Comparison of ENCODE assay signal across 1 cellular context in the genomic region with DNA sequence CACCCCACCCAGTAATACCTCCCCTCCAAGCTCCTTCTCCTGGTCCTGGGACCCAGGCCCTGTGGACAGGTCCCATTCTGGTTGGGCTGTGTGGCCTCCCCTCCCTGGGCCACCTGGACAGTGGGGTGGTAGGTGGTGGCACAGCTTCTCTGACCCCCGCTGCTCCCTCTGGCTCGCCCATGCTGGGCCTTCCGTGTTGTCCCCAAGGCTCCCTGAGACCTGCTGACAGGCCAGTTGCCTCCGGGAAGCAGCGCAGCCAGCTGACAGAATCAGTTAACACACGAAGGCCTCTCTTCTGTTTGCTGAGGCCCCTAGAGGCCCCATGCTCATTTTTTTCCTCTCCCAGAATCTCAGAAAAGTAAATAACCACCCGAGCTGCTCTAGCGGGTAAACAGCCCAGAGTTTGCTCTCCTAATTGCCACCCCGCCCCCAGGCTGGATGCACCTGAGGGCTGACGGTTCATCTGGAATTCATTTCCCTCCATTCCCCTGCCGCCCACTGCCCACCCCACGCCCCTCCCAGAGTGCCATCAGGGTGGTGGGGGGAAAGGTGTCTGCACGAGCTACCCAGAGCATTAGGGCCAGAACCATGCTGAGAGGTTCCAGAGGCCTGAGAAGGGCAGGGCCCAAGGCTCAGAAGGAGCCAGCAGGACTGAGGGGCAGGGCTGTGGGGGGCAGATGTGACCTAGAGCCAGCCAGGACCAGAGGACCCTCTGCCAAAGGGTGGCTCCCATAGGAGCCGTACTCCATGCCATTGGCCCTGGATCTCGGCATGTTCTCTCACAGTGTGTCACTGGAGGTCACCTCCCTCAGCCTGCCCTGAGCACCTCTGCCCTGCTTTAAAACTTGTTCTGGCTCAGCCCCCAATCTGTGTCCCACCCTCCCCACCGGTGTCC.
TF ChIP-seq lines count a peak whose summit lies in the region.

No MANE protein-coding gene starts in this region.

TF ChIP-seq in HEK293, 187 proteins besides CTCF, POLR2A, EP300 and RAD21 (continued from another document):
- TF ChIP-seq SALL2 (tag by site-specific recombination; IDR thresholded peaks at IDR 0.05; ENCODE audit: borderline replicate concordance), result no peak
